In the genomic region with DNA sequence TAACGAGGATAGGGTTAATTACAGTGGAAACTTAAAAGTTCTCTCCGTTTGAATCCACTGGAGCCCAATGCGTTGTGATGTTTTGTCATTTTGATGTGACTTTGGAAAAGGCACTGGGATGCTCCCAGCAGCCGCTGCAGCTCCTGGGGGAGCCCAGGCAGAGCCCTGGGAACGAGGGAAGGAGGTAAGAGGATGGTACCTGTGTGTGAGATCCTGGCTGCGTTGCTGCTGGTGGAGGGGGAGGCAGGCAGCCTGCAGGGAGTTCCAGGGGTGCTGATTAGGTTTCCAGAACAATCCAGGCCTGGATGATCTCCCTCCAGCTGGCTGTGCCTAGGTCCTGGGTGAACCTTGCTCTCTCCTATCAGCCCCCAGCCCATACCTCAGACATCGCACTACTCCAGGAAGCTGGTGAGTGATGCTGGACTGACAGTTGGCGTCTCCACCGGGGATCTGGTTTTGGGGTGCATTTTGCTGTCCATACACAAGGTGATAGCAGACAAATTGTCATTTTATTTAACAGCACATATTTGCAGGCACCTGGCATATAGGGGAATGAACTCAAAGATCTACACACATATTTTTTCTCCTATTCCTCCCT, we compare ENCODE assay signal across 20 cellular contexts.
"Had no signal": no experiment of that assay in that cellular context is flagged by ENCODE, and none has a peak within 500 bp of the region (broad histone marks: within the 10 kb centered on the region; RNA-seq: fewer than 3 reads in every experiment).

No MANE protein-coding gene starts in this region.

- H3K36me3 ChIP-seq: gastrocnemius medialis, heart right ventricle, left ventricle myocardium inferior, right atrium auricular region, stomach, thoracic aorta, transverse colon had no signal

- H3K4me3 ChIP-seq: gastrocnemius medialis, heart right ventricle, left ventricle myocardium inferior, right atrium auricular region, stomach, transverse colon had no signal

- DNase-seq: cortex of kidney; dorsolateral prefrontal cortex; effector CD8-positive, alpha-beta T cell; gastrocnemius medialis; heart right ventricle; hypothalamus; left ventricle myocardium inferior; naive thymus-derived CD4-positive, alpha-beta T cell; nephron progenitor cell; posterior cingulate gyrus; small intestine; stimulated activated CD4-positive, alpha-beta T cell treated with anti-CD3 and anti-CD28 coated beads, Interleukin-12 subunit alpha, Interleukin-12 subunit beta, amount 100 ng/mL, for 4 hours; stimulated activated naive CD4-positive, alpha-beta T cell; stomach; substantia nigra; transverse colon had no signal

- H3K27ac Mint-ChIP-seq: naive thymus-derived CD4-positive, alpha-beta T cell had no signal

- H3K27ac ChIP-seq: gastrocnemius medialis, heart right ventricle, left ventricle myocardium inferior, right atrium auricular region, stomach, transverse colon had no signal

- H3K4me3 Mint-ChIP-seq: naive thymus-derived CD4-positive, alpha-beta T cell; nephron progenitor cell had no signal

- H3K27me3 ChIP-seq: gastrocnemius medialis, heart right ventricle, right atrium auricular region, stomach, transverse colon had no signal

- FAIRE-seq: keratinocyte, small intestine had no signal

- H3K9me3 ChIP-seq: gastrocnemius medialis, heart right ventricle, left ventricle myocardium inferior, right atrium auricular region, stomach, thoracic aorta, transverse colon had no signal

- H3K36me3 Mint-ChIP-seq: naive thymus-derived CD4-positive, alpha-beta T cell had no signal

- ATAC-seq: esophagus mucosa; gastrocnemius medialis; heart right ventricle; naive thymus-derived CD4-positive, alpha-beta T cell had no signal
